1 cellular context compared by ENCODE assay signal in genomic region chr1:209386156-209386555, GRCh38.
TF ChIP-seq lines count a peak whose summit lies in the region.

No MANE protein-coding gene starts in this region.

TF ChIP-seq in H1, 55 proteins besides CTCF, POLR2A, EP300 and RAD21 (continued from another document):
- TF ChIP-seq ATF2 (IDR thresholded peaks at IDR 0.05; ENCODE audit: low read length) = no peak
- no peak for TF ChIP-seq SIN3A (conservative IDR thresholded peaks at IDR 0.05 in 1 of 2, IDR thresholded peaks at IDR 0.05 in 1 of 2; ENCODE audit: low read depth in 1 of 2, low read length in 2 of 2)
- no peak for TF ChIP-seq CTBP2 (IDR thresholded peaks at IDR 0.05; ENCODE audit: borderline replicate concordance, insufficient read depth, insufficient read length, low read length)
- TF ChIP-seq NANOG (IDR thresholded peaks at IDR 0.05; ENCODE audit: insufficient read depth, low read depth, low read length, poor library complexity, severe bottlenecking) = no peak
- TF ChIP-seq PHF8 (conservative IDR thresholded peaks at IDR 0.05; ENCODE audit: low read depth, low read length) = no peak
- no peak for TF ChIP-seq CBX5 (IDR thresholded peaks at IDR 0.05; ENCODE audit: low read depth, low read length)
- no peak for TF ChIP-seq CEBPB (IDR thresholded peaks at IDR 0.05; ENCODE audit: low read depth, low read length)
- TF ChIP-seq GABPA (IDR thresholded peaks at IDR 0.05; ENCODE audit: borderline replicate concordance, insufficient read depth, low read length) = no peak
- no peak for TF ChIP-seq E2F6 (IDR thresholded peaks at IDR 0.05)
- TF ChIP-seq BCL11A (IDR thresholded peaks at IDR 0.05; ENCODE audit: low read depth in 2 of 2, low read length in 2 of 2) = no peak
- TF ChIP-seq SIX5 (IDR thresholded peaks at IDR 0.05; ENCODE audit: low read depth, low read length) = no peak
- TF ChIP-seq RNF2 (IDR thresholded peaks at IDR 0.05; ENCODE audit: borderline replicate concordance, low read depth, low read length, missing control alignments, poor library complexity, severe bottlenecking) = no peak
- no peak for TF ChIP-seq KDM1A (IDR thresholded peaks at IDR 0.05; ENCODE audit: borderline replicate concordance, low read length)
- no peak for TF ChIP-seq MAFK (IDR thresholded peaks at IDR 0.05; ENCODE audit: low read depth, low read length)
- no peak for TF ChIP-seq NRF1 (IDR thresholded peaks at IDR 0.05; ENCODE audit: low read depth, low read length)
